ENCODE assay signal across 8 cellular contexts in genomic region chr19:45882652-45883585, GRCh38. TPM values are rescaled to one million over a fixed set of nuclear protein-coding genes. Genes with fewer than 3 reads are reported as not detected.
DNase-seq lines count a peak whose midpoint lies in the region; ATAC-seq and TF ChIP-seq lines count a peak whose summit lies in the region.

No MANE protein-coding gene starts in this region.

- peaks cover 32% of the 10 kb centered on the region for H3K79me2 ChIP-seq in DOHH2 (ENCODE audit: control insufficient read depth, low read length)

- H3F3A ChIP-seq in DOHH2 (ENCODE audit: control insufficient read depth, insufficient read depth) = peaks cover 4% of the 10 kb centered on the region; the same call in 1 of the 2 replicates

- no peak for TF ChIP-seq POLR2A in esophagus muscularis mucosa (IDR thresholded peaks at IDR 0.05; ENCODE audit: low read depth)

- H3K9me2 ChIP-seq in DOHH2 (replicated peaks; ENCODE audit: control insufficient read depth, low read length) = no peaks in the 10 kb centered on the region

- peak overlapping the region; percentile 56 for H3K4me3 ChIP-seq in DOHH2 (ENCODE audit: low read length)
- peak overlapping the region; percentile 31 to 46 (median 34) for H3K4me3 ChIP-seq in esophagus muscularis mucosa

- TF ChIP-seq CTCF in DOHH2 (IDR thresholded peaks at IDR 0.05; ENCODE audit: low read depth, low read length, poor library complexity, severe bottlenecking) (peak; percentile 99), esophagus muscularis mucosa (IDR thresholded peaks at IDR 0.05) (peak; percentile 85 to 89 (median 85))

- H3K27me3 ChIP-seq in DOHH2 (ENCODE audit: control insufficient read depth, low read length) = peaks cover 2% of the 10 kb centered on the region; the same call in 1 of the 2 replicates
- peaks cover 0 to 6% (median 0%) of the 10 kb centered on the region in 4 donors for H3K27me3 ChIP-seq in esophagus muscularis mucosa

- H3K36me3 ChIP-seq in DOHH2 (ENCODE audit: control insufficient read depth, low read length) = peaks cover 29% of the 10 kb centered on the region
- peaks cover 0 to 18% (median 9%) of the 10 kb centered on the region in 4 donors for H3K36me3 ChIP-seq in esophagus muscularis mucosa

- H3K9me3 ChIP-seq in DOHH2 (ENCODE audit: control insufficient read depth, insufficient read depth, low read length) (no peaks in the 10 kb centered on the region), esophagus muscularis mucosa (no peaks in the 10 kb centered on the region)

- no peak for TF ChIP-seq EP300 in esophagus muscularis mucosa (IDR thresholded peaks at IDR 0.05)

- ATAC-seq in HG03432 (IDR thresholded peaks at IDR 0.05; ENCODE audit: unreplicated experiment) (peak; percentile 28), HG03025 (IDR thresholded peaks at IDR 0.05; ENCODE audit: low FRiP score, unreplicated experiment) (no peak)

- peaks cover 20% of the 10 kb centered on the region; the same call in 1 of the 2 replicates for H4K20me1 ChIP-seq in DOHH2 (ENCODE audit: control insufficient read depth, insufficient read depth, low read depth, low read length)

- peak overlapping the region; percentile 64 for H3K4me2 ChIP-seq in DOHH2 (ENCODE audit: low read length)

- intact Hi-C loops in esophagus muscularis mucosa (cut with DNase I) = loop anchor here (5.0 kb wide), 1 partner anchor 66 kb away; the partner anchor contains the start of gene RSPH6A

- H3K27ac ChIP-seq in DOHH2 (ENCODE audit: low read depth, low read length) = no peak overlapping the region
- H3K27ac ChIP-seq in esophagus muscularis mucosa (replicated peaks in 1 of 4) = peak overlapping the region in 2 of 4 donors; percentile 21 to 30

- peaks cover 31% of the 10 kb centered on the region for H3K4me1 ChIP-seq in DOHH2 (ENCODE audit: control insufficient read depth, low read length)
- peaks cover 32 to 51% (median 49%) of the 10 kb centered on the region in 4 donors for H3K4me1 ChIP-seq in esophagus muscularis mucosa

- DNase-seq in OCI-M2 (lab: John Stamatoyannopoulos, UW; ENCODE audit: unreplicated experiment) (peak; percentile 60), esophagus muscularis mucosa (ENCODE audit: extremely low spot score) (peak; percentile 96), myocyte (ENCODE audit: low read depth) (peak; percentile 49)
- peak; percentile 89 for DNase-seq in activated T-cell treated with anti-CD3 and anti-CD28 coated beads, Interleukin-2, amount 50 U/mL, for 1 hour
- peak; percentile 63 to 68 for DNase-seq in stimulated activated CD8-positive, alpha-beta memory T cell treated with anti-CD3 and anti-CD28 coated beads, Interleukin-7, amount 100 ng/mL, for 1 hour (ENCODE audit: low read depth in 2 of 2)

- WGBS in esophagus muscularis mucosa = 30% methylated on average over 25 of the region's 47 CpGs

RNA-seq across cellular contexts. Expression of gene IRF2BP1, which starts 3.0 kb away (rescaled TPM):
- 10 to 100 TPM; 22.4 to 58.7 (median 44.2) TPM for total RNA-seq in esophagus muscularis mucosa
- total RNA-seq in myocyte = 45.1 and 52.6 TPM in 2 replicates
- 16.9 TPM for polyA plus RNA-seq in myocyte (2012)

RNA-seq across cellular contexts. Expression of gene FOXA3, which starts 18.8 kb away (rescaled TPM):
- total RNA-seq in esophagus muscularis mucosa (not detected), myocyte (not detected in 2 replicates)
- not detected for polyA plus RNA-seq in myocyte (2012)

RNA-seq across cellular contexts. Expression of gene MYPOP, which starts 19.5 kb away (rescaled TPM):
- total RNA-seq in esophagus muscularis mucosa (1 to 10 TPM; 3.8 to 7.9 (median 6.0) TPM), myocyte (5.1 and 5.8 TPM in 2 replicates)
- polyA plus RNA-seq in myocyte (2012) = 9.3 TPM

RNA-seq across cellular contexts. Expression of gene SYMPK, which starts 20.0 kb away (rescaled TPM):
- total RNA-seq in esophagus muscularis mucosa (10 to 100 TPM; 22.0 to 44.2 (median 36.6) TPM), myocyte (39.8 and 40.5 TPM in 2 replicates)
- polyA plus RNA-seq in myocyte (2012) = 61.4 TPM

RNA-seq across cellular contexts. Expression of gene NANOS2, which starts 31.7 kb away (rescaled TPM):
- total RNA-seq in esophagus muscularis mucosa = not detected
- total RNA-seq in myocyte = not detected in 2 replicates
- polyA plus RNA-seq in myocyte (2012) = not detected
